6 cellular contexts compared by ENCODE assay signal in the genomic region with DNA sequence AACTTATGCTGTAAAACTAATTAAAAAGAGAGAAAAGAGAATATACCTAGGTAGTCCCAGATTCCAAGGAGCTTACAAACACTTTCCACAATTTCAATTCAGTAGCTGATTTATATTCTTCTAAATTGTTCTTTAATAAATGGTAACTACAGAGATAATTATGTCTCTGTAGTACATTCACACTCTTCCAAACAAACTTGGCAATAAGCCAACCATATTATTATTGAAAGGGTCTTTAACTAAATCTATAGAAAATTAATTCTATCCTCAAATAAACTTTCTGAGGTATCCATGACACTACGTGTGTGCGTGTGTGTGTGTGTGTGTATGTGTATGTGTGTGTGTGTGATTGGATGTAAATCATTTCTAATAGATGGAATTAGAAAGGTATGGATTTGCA.
"Had no signal": no experiment of that assay in that cellular context is flagged by ENCODE, and none has a peak within 500 bp of the region (broad histone marks: within the 10 kb centered on the region; RNA-seq: fewer than 3 reads in every experiment).

No MANE protein-coding gene starts in this region.

- FAIRE-seq: HTR-8/SVneo had no signal

- H3K27ac ChIP-seq: GM23248 had no signal

- DNase-seq: GM23248, GOT3, H9, HCEC 1CT, KG1 had no signal

- H3K4me3 ChIP-seq: GM23248 had no signal

- H2AFZ ChIP-seq: GM23248 had no signal

- H3K9ac ChIP-seq: GM23248 had no signal
